ENCODE assay signal across 26 cellular contexts in the genomic region with DNA sequence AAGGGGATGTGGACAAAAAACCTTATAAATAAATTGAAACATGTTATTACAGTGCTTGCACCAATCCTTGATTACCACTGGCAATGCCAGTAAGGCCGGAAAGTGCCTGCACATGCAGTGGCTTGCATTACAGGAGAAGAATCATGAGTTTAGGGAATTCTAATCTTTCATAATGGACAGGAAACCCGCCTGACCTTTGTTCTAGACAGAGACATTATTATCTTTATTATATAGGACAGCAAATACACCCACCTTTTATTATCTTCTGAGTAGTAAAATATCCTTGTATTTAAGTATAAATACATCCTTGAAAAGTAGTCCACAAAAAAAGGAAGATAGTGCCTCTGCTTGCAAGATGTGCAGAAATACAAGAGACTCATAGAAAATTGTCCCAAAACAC.
"Had no signal": no experiment of that assay in that cellular context is flagged by ENCODE, and none has a peak within 500 bp of the region (broad histone marks: within the 10 kb centered on the region; RNA-seq: fewer than 3 reads in every experiment).

No MANE protein-coding gene starts in this region.

- H3K4me3 ChIP-seq: ascending aorta, breast epithelium, coronary artery, esophagus squamous epithelium had no signal

- H3K36me3 ChIP-seq: ascending aorta, breast epithelium, esophagus squamous epithelium had no signal

- H3K27me3 ChIP-seq: ascending aorta, breast epithelium, esophagus squamous epithelium had no signal

- H3K27ac ChIP-seq: ascending aorta, breast epithelium, coronary artery, epithelial cell of prostate, esophagus squamous epithelium had no signal

- ATAC-seq: activated naive CD4-positive, alpha-beta T cell treated with anti-CD3 and anti-CD28 coated beads, Interleukin-2, amount 50 U/mL, for 72 hours; activated T-cell treated with anti-CD3 and anti-CD28 coated beads, Interleukin-2, amount 50 U/mL, for 72 hours; effector memory CD8-positive, alpha-beta T cell; T-helper 17 cell; WTC11 had no signal

- H3K9me3 ChIP-seq: ascending aorta, breast epithelium, esophagus squamous epithelium had no signal

- H3K4me1 ChIP-seq: ascending aorta, breast epithelium, esophagus squamous epithelium had no signal

- DNase-seq: activated CD4-positive, alpha-beta memory T cell treated with anti-CD3 and anti-CD28 coated beads, Interleukin-2, amount 10 ng/mL, durations not matched to agents 7 days and 5 days; activated CD4-positive, alpha-beta T cell treated with anti-CD3 and anti-CD28 coated beads for 1 hour; activated CD4-positive, alpha-beta T cell treated with anti-CD3 and anti-CD28 coated beads for 4 hours; activated CD4-positive, alpha-beta T cell treated with anti-CD3 and anti-CD28 coated beads, Interleukin-2, amount 10 ng/mL, durations not matched to agents 7 days and 5 days; activated CD4-positive, alpha-beta T cell treated with anti-CD3 and anti-CD28 coated beads, Interleukin-2, amount 50 U/mL, for 4 hours; activated CD8-positive, alpha-beta memory T cell treated with anti-CD3 and anti-CD28 coated beads, Interleukin-2, amount 50 U/mL, for 48 hours; activated gamma-delta T cell; activated naive CD4-positive, alpha-beta T cell; activated naive CD4-positive, alpha-beta T cell treated with anti-CD3 and anti-CD28 coated beads, Interleukin-2, amount 10 ng/mL, durations not matched to agents 7 days and 5 days; activated naive CD8-positive, alpha-beta T cell treated with anti-CD3 and anti-CD28 coated beads, Interleukin-2, amount 10 ng/mL, durations not matched to agents 7 days and 5 days; activated T-cell treated with anti-CD3 and anti-CD28 coated beads for 4 hours; activated T-cell treated with anti-CD3 and anti-CD28 coated beads, Interleukin-2, amount 50 U/mL, for 24 hours; activated T-cell treated with anti-CD3 and anti-CD28 coated beads, Interleukin-2, amount 50 U/mL, for 72 hours; dermis blood vessel endothelial cell; effector CD4-positive, alpha-beta T cell; effector memory CD8-positive, alpha-beta T cell; esophagus squamous epithelium; head of caudate nucleus; T-helper 1 cell; T-helper 17 cell had no signal
